Comparison of ENCODE assay signal across 1 cellular context in genomic region chr3:33440578-33441321, GRCh38.
A peak's percentile ranks its signal among the peaks of the same experiment; 100 is the strongest.
TF ChIP-seq lines count a peak whose summit lies in the region.

No MANE protein-coding gene starts in this region.

TF ChIP-seq in K562, 482 proteins besides CTCF, POLR2A, EP300 and RAD21 (continued from another document and continues in another):
- TF ChIP-seq MGA (IDR thresholded peaks at IDR 0.05) (peak; percentile 94), DACH1 (IDR thresholded peaks at IDR 0.05; ENCODE audit: partially characterized antibody) (no peak), CUX1 (CRISPR knock-in tag; IDR thresholded peaks at IDR 0.05) (no peak), HOXB6 (CRISPR knock-in tag; IDR thresholded peaks at IDR 0.05; ENCODE audit: borderline replicate concordance) (no peak), ETS2 (tag; IDR thresholded peaks at IDR 0.05; ENCODE audit: borderline replicate concordance, poor library complexity, severe bottlenecking) (no peak), ZNF699 (CRISPR knock-in tag; IDR thresholded peaks at IDR 0.05; ENCODE audit: insufficient replicate concordance) (no peak), TGIF2 (CRISPR knock-in tag; IDR thresholded peaks at IDR 0.05) (no peak), CBFB (CRISPR knock-in tag; IDR thresholded peaks at IDR 0.05) (no peak), PHF21A (IDR thresholded peaks at IDR 0.05; ENCODE audit: borderline replicate concordance, low read depth) (no peak), SUPT5H (IDR thresholded peaks at IDR 0.05) (peak; percentile 98), MCM5 (IDR thresholded peaks at IDR 0.05; ENCODE audit: low read depth) (no peak), ELK3 (CRISPR knock-in tag; IDR thresholded peaks at IDR 0.05) (no peak), FOXP1 (CRISPR knock-in tag; IDR thresholded peaks at IDR 0.05) (peak; percentile 46; the same call in 1 of the 2 replicates), RBM22 (IDR thresholded peaks at IDR 0.05; ENCODE audit: low read depth, low read length, poor library complexity, severe bottlenecking) (no peak), MED1 (CRISPR knock-in tag; IDR thresholded peaks at IDR 0.05; ENCODE audit: borderline replicate concordance) (no peak), ZC3H4 (CRISPR knock-in tag; IDR thresholded peaks at IDR 0.05; ENCODE audit: borderline replicate concordance) (no peak), ZSCAN32 (CRISPR knock-in tag; IDR thresholded peaks at IDR 0.05) (no peak; the same call in 1 of the 2 replicates), ZNF717 (CRISPR knock-in tag; IDR thresholded peaks at IDR 0.05) (0 out of 2 replicates have a peak, but pooled peaks have one; percentile 41), ATF4 (CRISPR knock-in tag; IDR thresholded peaks at IDR 0.05) (0 out of 2 replicates have a peak, but pooled peaks have one; percentile 25), TAF1 (IDR thresholded peaks at IDR 0.05; ENCODE audit: control insufficient read depth, extremely low read depth, insufficient read depth, low read length, severe bottlenecking) (peak; percentile 88), CGGBP1 (CRISPR knock-in tag; IDR thresholded peaks at IDR 0.05) (no peak), MTA2 (IDR thresholded peaks at IDR 0.05; ENCODE audit: low read depth) (no peak), NFE2L1 (tag; IDR thresholded peaks at IDR 0.05; ENCODE audit: borderline replicate concordance, low read depth) (no peak), MYNN (IDR thresholded peaks at IDR 0.05) (no peak), MYNN (CRISPR knock-in tag; IDR thresholded peaks at IDR 0.05) (no peak), SIX5 (IDR thresholded peaks at IDR 0.05; ENCODE audit: borderline replicate concordance in 1 of 2, insufficient read depth in 1 of 2, low read depth in 1 of 2, low read length in 2 of 2) (peak in 1 of 2 experiments; percentile 24; a peak in 1 of 4 replicates), MCM7 (IDR thresholded peaks at IDR 0.05) (no peak), ZKSCAN3 (CRISPR knock-in tag; IDR thresholded peaks at IDR 0.05) (no peak), PBX2 (CRISPR knock-in tag; IDR thresholded peaks at IDR 0.05; ENCODE audit: low read depth) (peak; percentile 98), PBX2 (tag; conservative IDR thresholded peaks at IDR 0.05; ENCODE audit: low read depth) (peak; percentile 100), TRIM28 (IDR thresholded peaks at IDR 0.05) (no peak), ZMIZ1 (IDR thresholded peaks at IDR 0.05; ENCODE audit: low read depth in 2 of 2, low read length in 2 of 2) (peak in 1 of 2 experiments; percentile 78; a peak in 1 of 4 replicates)
